ENCODE assay signal across 20 cellular contexts in genomic region chr3:14222457-14222856, GRCh38. TPM values are rescaled to one million over a fixed set of nuclear protein-coding genes. Genes with fewer than 3 reads are reported as not detected.
A peak's percentile ranks its signal among the peaks of the same experiment; 100 is the strongest.
DNase-seq lines count a peak whose midpoint lies in the region; ATAC-seq, FAIRE-seq and TF ChIP-seq lines count a peak whose summit lies in the region.
"Had no signal": no experiment of that assay in that cellular context is flagged by ENCODE, and none has a peak within 500 bp of the region (broad histone marks: within the 10 kb centered on the region; RNA-seq: fewer than 3 reads in every experiment).

No MANE protein-coding gene starts in this region.

- no peak for FAIRE-seq in K562 (lab: Jason Lieb, UNC)
- FAIRE-seq: GM12891 had no signal

- TF ChIP-seq CTCF in Caco-2 (IDR thresholded peaks at IDR 0.05; ENCODE audit: insufficient read depth in 1 of 2, low read depth in 1 of 2, low read length in 1 of 2, severe bottlenecking in 1 of 2, unreplicated experiment in 1 of 2): no peak
- TF ChIP-seq CTCF in K562 (IDR thresholded peaks at IDR 0.05 in 2 of 3, conservative IDR thresholded peaks at IDR 0.05 in 1 of 3; ENCODE audit: insufficient read depth in 2 of 3, low read depth in 1 of 3, low read length in 3 of 3): no peak
- no peak for TF ChIP-seq CTCF in fibroblast of the aortic adventitia (IDR thresholded peaks at IDR 0.05; ENCODE audit: insufficient read depth, low read length)

- in situ Hi-C loops in K562 (cut with MboI): no loop called here

- H3K4me1 Mint-ChIP-seq in Caco-2 (ENCODE audit: low read depth, unreplicated experiment): peaks cover 41% of the 10 kb centered on the region

- no peak for DNase-seq in Caco-2
- DNase-seq in HCEC 1CT: peak; percentile 64
- DNase-seq in K562 (ENCODE audit: extremely low read depth in 1 of 4, low spot score in 3 of 4): no peak
- DNase-seq in fibroblast of the aortic adventitia (ENCODE audit: low read depth): peak; percentile 18
- no peak for DNase-seq in LoVo (ENCODE audit: low spot score)
- no peak for DNase-seq in cerebellum (ENCODE audit: low spot score)
- no peak for DNase-seq in stimulated activated naive CD8-positive, alpha-beta T cell treated with anti-CD3 and anti-CD28 coated beads, Interleukin-15, Interleukin-2, amounts not matched to agents 100 U/mL and 50 U/mL, for 24 hours
- no peak for DNase-seq in activated CD4-positive, CD25-positive, alpha-beta regulatory T cell treated with anti-CD3 and anti-CD28 coated beads, Interleukin-2, amount 50 U/mL, for 72 hours
- DNase-seq: DMS 273 treated with DMSO at 0.1 percent for 48 hours, GF-D8, GOT3, NCI-H1417, NCI-H187, NCI-H226, NCI-H524, NCI-H82, SW 1271 had no signal

- peaks cover 33% of the 10 kb centered on the region for H3K9me3 Mint-ChIP-seq in Caco-2 (ENCODE audit: unreplicated experiment)

- H3K27me3 ChIP-seq in Caco-2 (replicated peaks; ENCODE audit: control insufficient read depth, insufficient read depth, low read length) (no peaks in the 10 kb centered on the region), K562 (ENCODE audit: control insufficient read depth in 2 of 2, insufficient read depth in 2 of 2, low read length in 2 of 2) (no peaks in the 10 kb centered on the region)

- H3K27me3 Mint-ChIP-seq in Caco-2 (ENCODE audit: insufficient read depth, unreplicated experiment): no peaks in the 10 kb centered on the region

- peak overlapping the region; percentile 62; the same call in 1 of the 3 replicates for H3K27ac ChIP-seq in K562 (ENCODE audit: extremely low read depth, low read depth, low read length)

- H3K36me3 Mint-ChIP-seq in Caco-2 (ENCODE audit: insufficient read depth, unreplicated experiment): peaks cover 15% of the 10 kb centered on the region
- H3K36me3 Mint-ChIP-seq: CD14-positive monocyte had no signal

- no peak for TF ChIP-seq EP300 in K562 (IDR thresholded peaks at IDR 0.05; ENCODE audit: low read length)

- H3K4me1 ChIP-seq in Caco-2: peaks cover 47% of the 10 kb centered on the region
- H3K4me1 ChIP-seq in K562 (replicated peaks in 1 of 2; ENCODE audit: control insufficient read depth in 2 of 2, insufficient read depth in 2 of 2, low read length in 2 of 2): peaks cover 12 to 29% of the 10 kb centered on the region in 2 experiments; a peak in 4 of 5 replicates

- H3K4me3 Mint-ChIP-seq in Caco-2 (ENCODE audit: unreplicated experiment): no peak overlapping the region
- H3K4me3 Mint-ChIP-seq: CD14-positive monocyte had no signal

- TF ChIP-seq POLR2A in K562 (conservative IDR thresholded peaks at IDR 0.05): no peak

- H3K27ac Mint-ChIP-seq in Caco-2 (ENCODE audit: unreplicated experiment): peak overlapping the region; percentile 96
- H3K27ac Mint-ChIP-seq: CD14-positive monocyte had no signal

- no peak for TF ChIP-seq RAD21 in K562 (CRISPR knock-in tag; conservative IDR thresholded peaks at IDR 0.05 in 1 of 2, IDR thresholded peaks at IDR 0.05 in 1 of 2)

- H3K36me3 ChIP-seq in Caco-2 (ENCODE audit: control insufficient read depth, insufficient read depth, low read length): 0 out of 2 replicates have a peak, but pooled peaks cover 1% of the 10 kb centered on the region
- no peaks in the 10 kb centered on the region for H3K36me3 ChIP-seq in K562 (ENCODE audit: control insufficient read depth, insufficient read depth, low read length)

- no peaks in the 10 kb centered on the region for H3K79me2 ChIP-seq in K562 (ENCODE audit: control insufficient read depth, insufficient read depth, low read length)

- H3K9me3 ChIP-seq in Caco-2 (peaks cover 25% of the 10 kb centered on the region), K562 (replicated peaks; ENCODE audit: control insufficient read depth, insufficient read depth, low read depth, low read length) (peaks cover 13% of the 10 kb centered on the region)

- H3K4me3 ChIP-seq in Caco-2 (ENCODE audit: low read depth, low read length) (no peak overlapping the region), K562 (no peak overlapping the region), fibroblast of the aortic adventitia (ENCODE audit: low read depth, low read length) (no peak overlapping the region)

- BruUV-seq in Caco-2 (replicated peaks; lab: Mats Ljungman, UMichigan) (no TSS peak), K562 (replicated peaks; lab: Mats Ljungman, UMichigan) (no TSS peak)

- POLR2A ChIA-PET in Caco-2 (lab: Charles Lee) (no interaction called here), K562 (lab: Yijun Ruan, JAX) (interaction anchor here (0.6 to 3.5 kb wide), 3 partner anchors 9 to 168 kb away, joined by 4 to 22 read pairs (median 4); no protein-coding TSS in a partner anchor)

- CTCF ChIA-PET in Caco-2 (lab: Charles Lee): interaction anchor here (2.0 kb wide), 1 partner anchor 19 kb away, joined by 11 read pairs; no protein-coding TSS in a partner anchor
- CTCF ChIA-PET in K562 (lab: Yijun Ruan, JAX; ENCODE audit: low intra/inter-chr PET ratio): no interaction called here

- H4K20me1 ChIP-seq in K562 (replicated peaks; ENCODE audit: control insufficient read depth, insufficient read depth, low read length): no peaks in the 10 kb centered on the region

- peak overlapping the region; percentile 74; the same call in 1 of the 2 replicates for H2AFZ ChIP-seq in K562 (ENCODE audit: low read depth, low read length)

- ATAC-seq in K562: no peak
- ATAC-seq in stimulated activated naive CD8-positive, alpha-beta T cell treated with anti-CD3 and anti-CD28 coated beads, Interleukin-15, Interleukin-2, amounts not matched to agents 100 U/mL and 50 U/mL, for 24 hours: no peak
- ATAC-seq: Panc1 had no signal

- H3K4me2 ChIP-seq in K562 (ENCODE audit: insufficient read depth, low read length): no peak overlapping the region

- intact Hi-C loops in Caco-2 (cut with micrococcal nuclease; ENCODE audit: unreplicated experiment): no loop called here
- intact Hi-C loops in K562 (cut with micrococcal nuclease): no loop called here

- peak overlapping the region in 1 of 2 experiments; percentile 38; a peak in 1 of 4 replicates for H3K9ac ChIP-seq in K562 (ENCODE audit: insufficient read depth in 1 of 2, low read depth in 2 of 2, low read length in 2 of 2)

- WGBS in K562 (ENCODE audit: insufficient coverage, low coverage, missing lambda C conversion rate): 62% methylated on average over 1 of the region's 1 CpG

- no peaks in the 10 kb centered on the region for H3K9me1 ChIP-seq in K562 (ENCODE audit: control insufficient read depth, insufficient read depth, low read length)

TF ChIP-seq in K562, 482 proteins besides CTCF, POLR2A, EP300 and RAD21 (continues in another document):
- no peak for TF ChIP-seq PURB (CRISPR knock-in tag; IDR thresholded peaks at IDR 0.05; ENCODE audit: low read depth)
- TF ChIP-seq ATF3 (IDR thresholded peaks at IDR 0.05): peak; percentile 19; the same call in 1 of the 2 replicates
- TF ChIP-seq ATF3 (CRISPR knock-in tag; conservative IDR thresholded peaks at IDR 0.05): no peak

RNA-seq across cellular contexts. Expression of gene LSM3, which starts 43.8 kb away (rescaled TPM):
- 19.1 and 20.5 TPM in 2 replicates for total RNA-seq in Caco-2 (2022)
- total RNA-seq in K562 (2011; cell fraction: chromatin; rRNA removed; ENCODE audit: low replicate concordance): 11.3 and 17.2 TPM in 2 replicates
- 7.4 and 9.3 TPM in 2 replicates for total RNA-seq in K562 (2011; cell fraction: nucleolus; rRNA removed)
- total RNA-seq in K562 (2011; cell fraction: nucleoplasm; rRNA removed): 14.2 and 25.6 TPM in 2 replicates
- total RNA-seq in K562 (2014; rRNA removed): 32.6 and 33.8 TPM in 2 replicates
- 64.7 and 73.9 TPM in 2 replicates for total RNA-seq in K562 (2014; rRNA removed; fragmentation: Illumina TruSeq; extraction: Trizol)
- 54.4 and 61.2 TPM in 2 replicates for total RNA-seq in K562 (2015; rRNA removed; fragmentation: Illumina TruSeq; extraction: Trizol)
- 38.5 and 46.4 TPM in 2 replicates for total RNA-seq in K562 (2021)
- polyA plus RNA-seq in K562 (2011; rRNA removed): 34.0 and 48.7 TPM in 2 replicates
- polyA plus RNA-seq in K562 (2011; cell fraction: cytosol; rRNA removed): 3.6 and 12.9 TPM in 2 replicates
- polyA plus RNA-seq in K562 (2011; cell fraction: nucleus; rRNA removed): 3.1 and 6.0 TPM in 2 replicates
- 31.9 and 61.8 TPM in 2 replicates for polyA plus RNA-seq in K562 (2012)
- polyA plus RNA-seq in K562 (2014; fragmentation: Illumina TruSeq; extraction: Trizol): 48.6 and 55.2 TPM in 2 replicates
- polyA plus RNA-seq in K562 (2014; fragmentation: Nextera tagmentation; extraction: Ambion mirVana): 100 to 1,000 TPM; 180 to 203 TPM
- polyA plus RNA-seq in K562 (2014; rRNA removed): 61.6 and 75.1 TPM in 2 replicates
- polyA minus RNA-seq in K562 (2011; rRNA and poly(A)+ RNA removed): 14.8 and 16.0 TPM in 2 replicates
- 4.3 and 6.0 TPM in 2 replicates for polyA minus RNA-seq in K562 (2011; cell fraction: cytosol; rRNA and poly(A)+ RNA removed)
- polyA minus RNA-seq in K562 (2011; cell fraction: nucleus; rRNA and poly(A)+ RNA removed): 5.5 and 7.6 TPM in 2 replicates
- 5.6 and 15.6 TPM in 2 replicates for total RNA-seq in fibroblast of the aortic adventitia (ENCODE audit: low replicate concordance)
- total RNA-seq in cerebellum: 6.8 TPM

RNA-seq across cellular contexts. Expression of gene XPC, which starts 44.1 kb away (rescaled TPM):
- total RNA-seq in Caco-2 (2022) (31.0 and 33.1 TPM in 2 replicates), K562 (2014; rRNA removed) (51.8 and 54.1 TPM in 2 replicates), K562 (2014; rRNA removed; fragmentation: Illumina TruSeq; extraction: Trizol) (41.2 and 49.8 TPM in 2 replicates), K562 (2015; rRNA removed; fragmentation: Illumina TruSeq; extraction: Trizol) (41.3 and 44.2 TPM in 2 replicates), K562 (2021) (44.5 and 54.0 TPM in 2 replicates), fibroblast of the aortic adventitia (ENCODE audit: low replicate concordance) (61.6 and 186 TPM in 2 replicates), cerebellum (15.3 TPM)
- total RNA-seq in K562 (2011; cell fraction: chromatin; rRNA removed; ENCODE audit: low replicate concordance): 61.0 and 92.1 TPM in 2 replicates
- 32.5 and 33.7 TPM in 2 replicates for total RNA-seq in K562 (2011; cell fraction: nucleolus; rRNA removed)
- 45.0 and 59.2 TPM in 2 replicates for total RNA-seq in K562 (2011; cell fraction: nucleoplasm; rRNA removed)
- polyA plus RNA-seq in K562 (2011; rRNA removed) (25.1 and 25.5 TPM in 2 replicates), K562 (2014; fragmentation: Illumina TruSeq; extraction: Trizol) (54.4 and 54.7 TPM in 2 replicates), K562 (2014; fragmentation: Nextera tagmentation; extraction: Ambion mirVana) (1 to 10 TPM; 3.8 to 4.1 TPM), K562 (2014; rRNA removed) (33.8 and 42.4 TPM in 2 replicates)
- 11.7 and 15.8 TPM in 2 replicates for polyA plus RNA-seq in K562 (2011; cell fraction: cytosol; rRNA removed)
- 76.2 and 81.9 TPM in 2 replicates for polyA plus RNA-seq in K562 (2011; cell fraction: nucleus; rRNA removed)
- 41.7 and 44.5 TPM in 2 replicates for polyA plus RNA-seq in K562 (2012)
- polyA minus RNA-seq in K562 (2011; rRNA and poly(A)+ RNA removed): 30.9 and 32.3 TPM in 2 replicates
- polyA minus RNA-seq in K562 (2011; cell fraction: cytosol; rRNA and poly(A)+ RNA removed): 24.0 and 24.8 TPM in 2 replicates
- polyA minus RNA-seq in K562 (2011; cell fraction: nucleus; rRNA and poly(A)+ RNA removed): 34.9 and 53.4 TPM in 2 replicates

Comparison
In these comparisons a context has a peak if more than half of its experiments do, and no peak if none do; other contexts are left out.
1. DNase-seq: peak in HCEC 1CT (single experiment) and fibroblast of the aortic adventitia (single experiment); none in Caco-2 (0 of 2), K562 (0 of 4), LoVo (single experiment), cerebellum (single experiment), stimulated activated naive CD8-positive, alpha-beta T cell treated with anti-CD3 and anti-CD28 coated beads, Interleukin-15, Interleukin-2, amounts not matched to agents 100 U/mL and 50 U/mL, for 24 hours (single experiment) and activated CD4-positive, CD25-positive, alpha-beta regulatory T cell treated with anti-CD3 and anti-CD28 coated beads, Interleukin-2, amount 50 U/mL, for 72 hours (single experiment).